In genomic region chr1:7633521-7634245, GRCh38 we compare ENCODE assay signal across 19 cellular contexts.
"Had no signal": no experiment of that assay in that cellular context is flagged by ENCODE, and none has a peak within 500 bp of the region (broad histone marks: within the 10 kb centered on the region; RNA-seq: fewer than 3 reads in every experiment).

No MANE protein-coding gene starts in this region.

- DNase-seq: effector memory CD4-positive, alpha-beta T cell; hippocampal formation; left colon; mucosa of descending colon; natural killer cell; occipital lobe; stimulated activated CD4-positive, alpha-beta T cell treated with anti-CD3 and anti-CD28 coated beads, Interleukin-15, amount 100 ng/mL, for 24 hours; stimulated activated CD4-positive, alpha-beta T cell treated with anti-CD3 and anti-CD28 coated beads, Interleukin-1b, Interleukin-23, amount 100 ng/mL, for 48 hours; stimulated activated CD4-positive, alpha-beta T cell treated with anti-CD3 and anti-CD28 coated beads, Interleukin-4, amount 100 ng/mL, for 4 hours; stimulated activated naive B cell treated with anti-CD40 and anti-IgM and Interleukin-4, amounts not matched to agents 10 μg/mL and 1 μg/mL and 100 μg/mL, for 72 hours; stimulated activated naive CD8-positive, alpha-beta T cell treated with anti-CD3 and anti-CD28 coated beads, Interleukin-15, amount 100 ng/mL, for 72 hours; testis; upper lobe of right lung had no signal

- H3K27ac ChIP-seq: heart left ventricle, spleen, testis, tibial nerve, upper lobe of right lung, vagina had no signal

- H3K9me3 ChIP-seq: heart left ventricle, mucosa of descending colon, spleen, testis, tibial nerve, upper lobe of right lung, vagina had no signal

- H3K36me3 ChIP-seq: heart left ventricle, spleen, tibial nerve, upper lobe of right lung, vagina had no signal

- H3K4me1 ChIP-seq: testis, tibial nerve, vagina had no signal

- H3K27me3 ChIP-seq: testis, tibial nerve, vagina had no signal

- H3K4me3 ChIP-seq: heart left ventricle, mucosa of descending colon, spleen, testis, tibial nerve, upper lobe of right lung, vagina had no signal

- FAIRE-seq: endometrium, frontal cortex had no signal
